ENCODE assay signal across 1 cellular context in genomic region chr6:79544939-79545450, GRCh38.
TF ChIP-seq lines count a peak whose summit lies in the region.

No MANE protein-coding gene starts in this region.

TF ChIP-seq in GM12878, 131 proteins besides CTCF, POLR2A, EP300 and RAD21 (continued from another document and continues in another):
- no peak for TF ChIP-seq KDM1A (IDR thresholded peaks at IDR 0.05; ENCODE audit: borderline replicate concordance)
- no peak for TF ChIP-seq FOS (IDR thresholded peaks at IDR 0.05; ENCODE audit: borderline replicate concordance, extremely low read depth, insufficient read length)
- TF ChIP-seq E2F4 (IDR thresholded peaks at IDR 0.05; ENCODE audit: low read depth, low read length), result no peak
- peak; percentile 75; the same call in 1 of the 2 replicates for TF ChIP-seq PKNOX1 (IDR thresholded peaks at IDR 0.05)
- TF ChIP-seq SRF (IDR thresholded peaks at IDR 0.05; ENCODE audit: low read depth in 2 of 2, low read length in 2 of 2), result 0 out of 4 replicates have a peak, but pooled peaks of 1 of the 2 experiments have one; percentile 34
- no peak for TF ChIP-seq ASH2L (IDR thresholded peaks at IDR 0.05; ENCODE audit: borderline replicate concordance, low read depth)
- TF ChIP-seq MEF2B (IDR thresholded peaks at IDR 0.05; ENCODE audit: partially characterized antibody, poor library complexity, severe bottlenecking), result peak; percentile 65
- no peak for TF ChIP-seq ZBTB33 (IDR thresholded peaks at IDR 0.05)
- TF ChIP-seq MYB (IDR thresholded peaks at IDR 0.05; ENCODE audit: borderline replicate concordance, low read depth, low read length), result no peak
- TF ChIP-seq RCOR1 (conservative IDR thresholded peaks at IDR 0.05; ENCODE audit: low read depth, low read length), result no peak
- no peak for TF ChIP-seq TARDBP (IDR thresholded peaks at IDR 0.05; ENCODE audit: borderline replicate concordance)
- TF ChIP-seq CBX5 (IDR thresholded peaks at IDR 0.05; ENCODE audit: low read depth), result no peak; the same call in 1 of the 2 replicates
- no peak for TF ChIP-seq SMAD1 (IDR thresholded peaks at IDR 0.05; ENCODE audit: low read depth, partially characterized antibody)
- peak; percentile 45 for TF ChIP-seq SP1 (IDR thresholded peaks at IDR 0.05; ENCODE audit: low read depth, low read length)
- no peak for TF ChIP-seq ESRRA (IDR thresholded peaks at IDR 0.05; ENCODE audit: low read length)
- TF ChIP-seq HDAC2 (IDR thresholded peaks at IDR 0.05), result no peak
- TF ChIP-seq KLF5 (IDR thresholded peaks at IDR 0.05; ENCODE audit: partially characterized antibody), result peak; percentile 62
- peak; percentile 49; the same call in 1 of the 2 replicates for TF ChIP-seq SPI1 (IDR thresholded peaks at IDR 0.05; ENCODE audit: borderline replicate concordance, insufficient read depth, low read depth, low read length)
- TF ChIP-seq NR2C2 (IDR thresholded peaks at IDR 0.05; ENCODE audit: borderline replicate concordance, control insufficient read depth, insufficient read length, low read depth), result no peak
- peak; percentile 64 for TF ChIP-seq CUX1 (IDR thresholded peaks at IDR 0.05; ENCODE audit: insufficient replicate concordance, low read depth, low read length)
- no peak for TF ChIP-seq MYC (IDR thresholded peaks at IDR 0.05; ENCODE audit: insufficient read depth, insufficient read length, insufficient replicate concordance, low read length, severe bottlenecking)
- no peak for TF ChIP-seq ZNF622 (IDR thresholded peaks at IDR 0.05)
- TF ChIP-seq IKZF2 (IDR thresholded peaks at IDR 0.05), result peak; percentile 88 to 91
- no peak for TF ChIP-seq SIX5 (IDR thresholded peaks at IDR 0.05; ENCODE audit: low read depth, low read length, severe bottlenecking)
- 0 out of 2 replicates have a peak, but pooled peaks have one; percentile 5 for TF ChIP-seq JUNB (IDR thresholded peaks at IDR 0.05)
- no peak for TF ChIP-seq ZNF217 (IDR thresholded peaks at IDR 0.05)
- TF ChIP-seq ZBTB40 (IDR thresholded peaks at IDR 0.05; ENCODE audit: borderline replicate concordance), result no peak
- TF ChIP-seq CREB1 (IDR thresholded peaks at IDR 0.05; ENCODE audit: low read depth), result peak; percentile 92
- no peak for TF ChIP-seq ZBTB4 (CRISPR knock-in tag; IDR thresholded peaks at IDR 0.05)
- peak; percentile 65; the same call in 1 of the 2 replicates for TF ChIP-seq BACH1 (IDR thresholded peaks at IDR 0.05; ENCODE audit: borderline replicate concordance)
- 0 out of 2 replicates have a peak, but pooled peaks have one; percentile 20 for TF ChIP-seq HDGF (IDR thresholded peaks at IDR 0.05)
- peak; percentile 89 for TF ChIP-seq CREM (IDR thresholded peaks at IDR 0.05; ENCODE audit: low read depth)
- TF ChIP-seq BHLHE40 (IDR thresholded peaks at IDR 0.05; ENCODE audit: borderline replicate concordance in 1 of 2, low read depth in 2 of 2, low read length in 1 of 2), result peak in 1 of 2 experiments; percentile 62; a peak in 1 of 4 replicates
- TF ChIP-seq CHD1 (IDR thresholded peaks at IDR 0.05; ENCODE audit: low read depth, low read length), result peak; percentile 92; the same call in 1 of the 2 replicates
- no peak for TF ChIP-seq TAF1 (IDR thresholded peaks at IDR 0.05; ENCODE audit: borderline replicate concordance, low read depth, low read length)
- TF ChIP-seq SREBF2 (IDR thresholded peaks at IDR 0.05; ENCODE audit: low read length), result no peak
- no peak for TF ChIP-seq RELA (IDR thresholded peaks at IDR 0.05; ENCODE audit: borderline replicate concordance, partially characterized antibody)
- TF ChIP-seq ATF2 (IDR thresholded peaks at IDR 0.05; ENCODE audit: low read length), result peak; percentile 72; the same call in 1 of the 2 replicates
- no peak for TF ChIP-seq POLR2AphosphoS2 (IDR thresholded peaks at IDR 0.05; ENCODE audit: low read depth, low read length)
- TF ChIP-seq SKIL (IDR thresholded peaks at IDR 0.05; ENCODE audit: low read depth, poor library complexity, severe bottlenecking), result peak; percentile 87
